ENCODE assay signal across 15 cellular contexts in genomic region chr6:43091020-43091419, GRCh38. TPM values are rescaled to one million over a fixed set of nuclear protein-coding genes. Genes with fewer than 3 reads are reported as not detected.
DNase-seq lines count a peak whose midpoint lies in the region; ATAC-seq and TF ChIP-seq lines count a peak whose summit lies in the region.
"Had no signal": no experiment of that assay in that cellular context is flagged by ENCODE, and none has a peak within 500 bp of the region (broad histone marks: within the 10 kb centered on the region; RNA-seq: fewer than 3 reads in every experiment).

No MANE protein-coding gene starts in this region.

- peak overlapping the region; percentile 90 for H3K27ac Mint-ChIP-seq in Caco-2 (ENCODE audit: unreplicated experiment)

- no peaks in the 10 kb centered on the region for H3K9me3 Mint-ChIP-seq in Caco-2 (ENCODE audit: unreplicated experiment)

- peaks cover 21% of the 10 kb centered on the region for H3K36me3 Mint-ChIP-seq in Caco-2 (ENCODE audit: insufficient read depth, unreplicated experiment)

- intact Hi-C loops in Caco-2 (cut with micrococcal nuclease; ENCODE audit: unreplicated experiment) = loop anchor here (2.0 kb wide), 1 partner anchor 14 kb away; the partner anchor contains the start of gene PTK7

- CTCF ChIA-PET in Caco-2 (lab: Charles Lee) = no interaction called here

- DNase-seq in Caco-2 (no peak), RWPE2 (ENCODE audit: low spot score) (no peak), kidney tubule cell (ENCODE audit: low spot score) (no peak), CD1c-positive myeloid dendritic cell (ENCODE audit: extremely low spot score) (no peak), RKO (ENCODE audit: low spot score) (no peak)
- DNase-seq: DMS 273 treated with DMSO at 0.1 percent for 48 hours; HCEC 1CT; NCI-H82; RPMI8226; stimulated activated CD4-positive, alpha-beta T cell treated with anti-CD3 and anti-CD28 coated beads, Interleukin-4, amount 100 ng/mL, for 4 hours; T-helper 2 cell had no signal

- H3K9me3 ChIP-seq in Caco-2 (no peaks in the 10 kb centered on the region), RWPE2 (ENCODE audit: severe bottlenecking) (no peaks in the 10 kb centered on the region), iPS-20b (ENCODE audit: insufficient read depth, low read depth, low read length) (no peaks in the 10 kb centered on the region)

- peak overlapping the region; percentile 62 for H3K27ac ChIP-seq in RWPE2 (ENCODE audit: poor library complexity, severe bottlenecking)
- H3K27ac ChIP-seq in iPS-20b (ENCODE audit: low read length) = peak overlapping the region; percentile 58
- peak overlapping the region in 13 of 21 experiments; percentile 5 to 82 (median 73) for H3K27ac ChIP-seq in skin epidermis

- no peaks in the 10 kb centered on the region for H3K27me3 Mint-ChIP-seq in Caco-2 (ENCODE audit: insufficient read depth, unreplicated experiment)

- TF ChIP-seq CTCF in Caco-2 (IDR thresholded peaks at IDR 0.05; ENCODE audit: insufficient read depth in 1 of 2, low read depth in 1 of 2, low read length in 1 of 2, severe bottlenecking in 1 of 2, unreplicated experiment in 1 of 2) (no peak), RWPE2 (IDR thresholded peaks at IDR 0.05; ENCODE audit: poor library complexity, severe bottlenecking) (no peak)

- H3K27me3 ChIP-seq in Caco-2 (replicated peaks; ENCODE audit: control insufficient read depth, insufficient read depth, low read length) (no peaks in the 10 kb centered on the region), RWPE2 (ENCODE audit: insufficient read depth, poor library complexity, severe bottlenecking) (no peaks in the 10 kb centered on the region), iPS-20b (ENCODE audit: insufficient read depth, low read length) (no peaks in the 10 kb centered on the region)

- peaks cover 32% of the 10 kb centered on the region for H3K4me1 Mint-ChIP-seq in Caco-2 (ENCODE audit: low read depth, unreplicated experiment)

- peaks cover 70% of the 10 kb centered on the region for H3K4me1 ChIP-seq in Caco-2
- peaks cover 47% of the 10 kb centered on the region for H3K4me1 ChIP-seq in RWPE2 (ENCODE audit: insufficient read depth, poor library complexity, severe bottlenecking)
- peaks cover 43% of the 10 kb centered on the region for H3K4me1 ChIP-seq in iPS-20b (ENCODE audit: insufficient read depth, low read length)

- H3K36me3 ChIP-seq in Caco-2 (ENCODE audit: control insufficient read depth, insufficient read depth, low read length) = no peaks in the 10 kb centered on the region
- H3K36me3 ChIP-seq in RWPE2 (ENCODE audit: low read depth) = no peaks in the 10 kb centered on the region
- no peaks in the 10 kb centered on the region for H3K36me3 ChIP-seq in iPS-20b (ENCODE audit: insufficient read depth, low read depth, low read length)

- POLR2A ChIA-PET in Caco-2 (lab: Charles Lee) = interaction anchor here (0.8 to 2.0 kb wide), 2 partner anchors 15 to 32 kb away, joined by 4 to 16 read pairs; partner anchors contain the start of genes MRPL2 and PTK7

- no peak overlapping the region for H3K4me3 Mint-ChIP-seq in Caco-2 (ENCODE audit: unreplicated experiment)

- H3K9ac ChIP-seq in iPS-20b (ENCODE audit: low read depth, low read length) = peak overlapping the region; percentile 73; the same call in 1 of the 2 replicates

- ATAC-seq in RWPE2 (ENCODE audit: low read depth) (no peak), HG03196 (IDR thresholded peaks at IDR 0.05; ENCODE audit: unreplicated experiment) (no peak)
- ATAC-seq: activated CD4-positive, CD25-positive, alpha-beta regulatory T cell treated with anti-CD3 and anti-CD28 coated beads, Interleukin-2, amount 50 U/mL, for 24 hours had no signal

- no TSS peak for BruUV-seq in Caco-2 (replicated peaks; lab: Mats Ljungman, UMichigan)

- H3K4me3 ChIP-seq in Caco-2 (ENCODE audit: low read depth, low read length) (no peak overlapping the region), RWPE2 (ENCODE audit: severe bottlenecking) (no peak overlapping the region), iPS-20b (ENCODE audit: low read length) (peak overlapping the region; percentile 34; the same call in 1 of the 2 replicates), skin epidermis (no peak overlapping the region)

RNA-seq across cellular contexts. Expression of gene PTK7, which starts 14.9 kb away (rescaled TPM):
- total RNA-seq in Caco-2 (2022) = 175 and 180 TPM in 2 replicates

RNA-seq across cellular contexts. Expression of gene KLC4, which starts 31.6 kb away (rescaled TPM):
- total RNA-seq in Caco-2 (2022) = 47.7 and 52.7 TPM in 2 replicates

RNA-seq across cellular contexts. Expression of gene MRPL2, which starts 31.8 kb away (rescaled TPM):
- total RNA-seq in Caco-2 (2022) = 123 and 124 TPM in 2 replicates

RNA-seq across cellular contexts. Expression of gene CUL7, which starts 37.4 kb away (rescaled TPM):
- 25.3 and 26.7 TPM in 2 replicates for total RNA-seq in Caco-2 (2022)
